Comparison of ENCODE assay signal across 18 cellular contexts in genomic region chr18:13173573-13173972, GRCh38. TPM values are rescaled to one million over a fixed set of nuclear protein-coding genes. Genes with fewer than 3 reads are reported as not detected.
DNase-seq lines count a peak whose midpoint lies in the region; ATAC-seq, FAIRE-seq and TF ChIP-seq lines count a peak whose summit lies in the region.
"Had no signal": no experiment of that assay in that cellular context is flagged by ENCODE, and none has a peak within 500 bp of the region (broad histone marks: within the 10 kb centered on the region; RNA-seq: fewer than 3 reads in every experiment).

No MANE protein-coding gene starts in this region.

- TF ChIP-seq EP300 in K562 (IDR thresholded peaks at IDR 0.05; ENCODE audit: low read length) = no peak

- H3K9ac ChIP-seq in K562 (ENCODE audit: insufficient read depth in 1 of 2, low read depth in 2 of 2, low read length in 2 of 2) = no peak overlapping the region
- H3K9ac ChIP-seq: GM23248 had no signal

- no peak for FAIRE-seq in K562 (lab: Jason Lieb, UNC)
- FAIRE-seq: A549 had no signal

- no peaks in the 10 kb centered on the region for H3F3A ChIP-seq in GM23338 (replicated peaks; ENCODE audit: low read depth)

- no peaks in the 10 kb centered on the region for H3K9me1 ChIP-seq in K562 (ENCODE audit: control insufficient read depth, insufficient read depth, low read length)

- H3K36me3 ChIP-seq in GM23338 (ENCODE audit: insufficient read depth) = no peaks in the 10 kb centered on the region
- no peaks in the 10 kb centered on the region for H3K36me3 ChIP-seq in K562 (ENCODE audit: control insufficient read depth, insufficient read depth, low read length)
- H3K36me3 ChIP-seq: BE2C, HAP-1 had no signal

- DNase-seq in GM23338 (ENCODE audit: low spot score) = no peak
- peak in 1 of 4 experiments; percentile 3 for DNase-seq in K562 (ENCODE audit: extremely low read depth in 1 of 4, low spot score in 3 of 4)
- DNase-seq in naive thymus-derived CD8-positive, alpha-beta T cell = peak in 2 of 10 donors; percentile 10 to 20
- no peak for DNase-seq in SHP77 treated with DMSO at 0.1 percent for 48 hours (lab: John Stamatoyannopoulos, UW)
- DNase-seq: BE2C; CD4-positive, alpha-beta memory T cell; COR-L47; DND-41; GDM1; GM23248; Karpas-422 had no signal

- H3K27me3 ChIP-seq in GM23338 (ENCODE audit: insufficient read depth) (no peaks in the 10 kb centered on the region), K562 (ENCODE audit: control insufficient read depth in 2 of 2, insufficient read depth in 2 of 2, low read length in 2 of 2) (peaks cover 0 to 5% of the 10 kb centered on the region in 2 experiments; a peak in 1 of 5 replicates)
- H3K27me3 ChIP-seq: BE2C had no signal

- H3K4me1 ChIP-seq in GM23338 (ENCODE audit: insufficient read depth) (no peaks in the 10 kb centered on the region), K562 (replicated peaks in 1 of 2; ENCODE audit: control insufficient read depth in 2 of 2, insufficient read depth in 2 of 2, low read length in 2 of 2) (peaks cover 0 to 2% of the 10 kb centered on the region in 2 experiments; a peak in 1 of 5 replicates)
- H3K4me1 ChIP-seq: A549, BE2C, HAP-1 had no signal

- ATAC-seq in GM23338 (no peak), K562 (no peak), HG02852 (IDR thresholded peaks at IDR 0.05; ENCODE audit: unreplicated experiment) (no peak), HG03520 (IDR thresholded peaks at IDR 0.05; ENCODE audit: unreplicated experiment) (no peak)
- peak in 1 of 2 donors; percentile 35 for ATAC-seq in naive thymus-derived CD8-positive, alpha-beta T cell
- ATAC-seq: A549 had no signal

- no peak for TF ChIP-seq POLR2A in K562 (conservative IDR thresholded peaks at IDR 0.05)

- H3K27me3 Mint-ChIP-seq in GM23338 (ENCODE audit: insufficient read depth, low read depth, poor library complexity) = no peaks in the 10 kb centered on the region
- H3K27me3 Mint-ChIP-seq in naive thymus-derived CD8-positive, alpha-beta T cell = peaks cover 0 to 6% (median 0%) of the 10 kb centered on the region in 5 donors

- no TSS peak for BruUV-seq in K562 (replicated peaks; lab: Mats Ljungman, UMichigan)

- TF ChIP-seq RAD21 in K562 (CRISPR knock-in tag; conservative IDR thresholded peaks at IDR 0.05 in 1 of 2, IDR thresholded peaks at IDR 0.05 in 1 of 2) = no peak

- no peaks in the 10 kb centered on the region for H3K36me3 Mint-ChIP-seq in GM23338 (ENCODE audit: low read depth)
- peaks cover 0 to 2% (median 0%) of the 10 kb centered on the region in 3 donors for H3K36me3 Mint-ChIP-seq in naive thymus-derived CD8-positive, alpha-beta T cell
- H3K36me3 Mint-ChIP-seq: CD4-positive, alpha-beta memory T cell had no signal

- H3K79me2 ChIP-seq in GM23338 (replicated peaks; ENCODE audit: insufficient read depth) (no peaks in the 10 kb centered on the region), K562 (ENCODE audit: control insufficient read depth, insufficient read depth, low read length) (no peaks in the 10 kb centered on the region)

- H3K4me2 ChIP-seq in GM23338 (no peak overlapping the region), K562 (ENCODE audit: insufficient read depth, low read length) (no peak overlapping the region)
- H3K4me2 ChIP-seq: A549 had no signal

- no peaks in the 10 kb centered on the region for H4K20me1 ChIP-seq in GM23338 (replicated peaks; ENCODE audit: insufficient read depth)
- no peaks in the 10 kb centered on the region for H4K20me1 ChIP-seq in K562 (replicated peaks; ENCODE audit: control insufficient read depth, insufficient read depth, low read length)

- WGBS in K562 (ENCODE audit: insufficient coverage, low coverage, missing lambda C conversion rate) = 8% methylated on average over 9 of the region's 9 CpGs

- TF ChIP-seq CTCF in GM23338 (conservative IDR thresholded peaks at IDR 0.05; ENCODE audit: low read depth in 2 of 2) (no peak), K562 (IDR thresholded peaks at IDR 0.05 in 2 of 3, conservative IDR thresholded peaks at IDR 0.05 in 1 of 3; ENCODE audit: insufficient read depth in 2 of 3, low read depth in 1 of 3, low read length in 3 of 3) (no peak)

- H3K9me3 ChIP-seq in K562 (replicated peaks; ENCODE audit: control insufficient read depth, insufficient read depth, low read depth, low read length) = no peaks in the 10 kb centered on the region
- H3K9me3 ChIP-seq: A549, BE2C, HAP-1 had no signal

- H3K4me1 Mint-ChIP-seq in GM23338 = no peaks in the 10 kb centered on the region
- H3K4me1 Mint-ChIP-seq in naive thymus-derived CD8-positive, alpha-beta T cell = peaks cover 2 to 9% (median 6%) of the 10 kb centered on the region in 4 donors

- intact Hi-C loops in K562 (cut with micrococcal nuclease) = no loop called here

- peak overlapping the region; percentile 85 for H2AFZ ChIP-seq in GM23338
- H2AFZ ChIP-seq in K562 (ENCODE audit: low read depth, low read length) = 0 out of 2 replicates have a peak overlapping the region, but pooled peaks have one; percentile 55
- H2AFZ ChIP-seq: GM23248 had no signal

- CTCF ChIA-PET in K562 (lab: Yijun Ruan, JAX; ENCODE audit: low intra/inter-chr PET ratio) = no interaction called here

- in situ Hi-C loops in K562 (cut with MboI) = no loop called here

- H3K9me2 ChIP-seq in GM23338 (ENCODE audit: insufficient read depth) = no peaks in the 10 kb centered on the region

- H3K27ac Mint-ChIP-seq in GM23338 = no peak overlapping the region
- H3K27ac Mint-ChIP-seq in naive thymus-derived CD8-positive, alpha-beta T cell = peak overlapping the region in 8 of 10 donors; percentile 35 to 88 (median 64)
- H3K27ac Mint-ChIP-seq: CD4-positive, alpha-beta memory T cell; IgD-negative memory B cell had no signal

- H3K27ac ChIP-seq in GM23338 (ENCODE audit: low read depth) (no peak overlapping the region), K562 (ENCODE audit: extremely low read depth, low read depth, low read length) (no peak overlapping the region)
- H3K27ac ChIP-seq: A549, C4-2B, GM23248 had no signal

- H3K4me3 ChIP-seq in GM23338 (no peak overlapping the region), K562 (no peak overlapping the region)
- H3K4me3 ChIP-seq: A549, GM23248, HAP-1 had no signal

- POLR2A ChIA-PET in K562 (lab: Yijun Ruan, JAX) = interaction anchor here (0.5 to 1.4 kb wide), 2 partner anchors 12 to 24 kb away, joined by 3 read pairs; no protein-coding TSS in a partner anchor
- POLR2A ChIA-PET in naive thymus-derived CD8-positive, alpha-beta T cell (lab: Charles Lee) = no interaction called here

- H3K4me3 Mint-ChIP-seq in GM23338 = no peak overlapping the region
- H3K4me3 Mint-ChIP-seq in naive thymus-derived CD8-positive, alpha-beta T cell = peak overlapping the region in 5 of 10 donors; percentile 24 to 66 (median 45)
- H3K4me3 Mint-ChIP-seq: CD4-positive, alpha-beta memory T cell; IgD-negative memory B cell had no signal

- H3K9me3 Mint-ChIP-seq in GM23338 = no peaks in the 10 kb centered on the region; the same call in 2 of the 3 replicates
- peaks cover 0 to 14% (median 0%) of the 10 kb centered on the region in 9 donors for H3K9me3 Mint-ChIP-seq in naive thymus-derived CD8-positive, alpha-beta T cell
- H3K9me3 Mint-ChIP-seq: CD4-positive, alpha-beta memory T cell had no signal

TF ChIP-seq in GM23338, 12 proteins besides CTCF, POLR2A, EP300 and RAD21 (continues in another document):
- TF ChIP-seq ZNF331 (CRISPR knock-in tag; IDR thresholded peaks at IDR 0.05; ENCODE audit: low read depth) = no peak
- no peak for TF ChIP-seq EZH2 (IDR thresholded peaks at IDR 0.05; ENCODE audit: low read depth, unreplicated experiment)
- no peak for TF ChIP-seq STAT1 (IDR thresholded peaks at IDR 0.05; ENCODE audit: unreplicated experiment)

TF ChIP-seq in K562, 482 proteins besides CTCF, POLR2A, EP300 and RAD21 (continues in another document):
- TF ChIP-seq HEY1 (CRISPR knock-in tag; IDR thresholded peaks at IDR 0.05; ENCODE audit: borderline replicate concordance) (no peak), MLX (CRISPR knock-in tag; conservative IDR thresholded peaks at IDR 0.05) (no peak)

RNA-seq across cellular contexts. Expression of gene LDLRAD4, which starts 45.0 kb away (rescaled TPM):
- 1.0 and 1.9 TPM in 2 replicates for total RNA-seq in GM23338 (2014; rRNA removed; shearing (Covaris generic))
- polyA plus RNA-seq in GM23338 (2016; fragmentation: Nextera tagmentation; extraction: Ambion mirVana) (0.17 and 0.73 TPM in 2 replicates), K562 (2011; rRNA removed) (not detected in 2 replicates), K562 (2014; fragmentation: Illumina TruSeq; extraction: Trizol) (not detected in 2 replicates), K562 (2014; fragmentation: Nextera tagmentation; extraction: Ambion mirVana) (under 1 TPM in 1 of 2 experiments, not detected in 1; 0.01 TPM), K562 (2014; rRNA removed) (not detected in 2 replicates)
- not detected in 2 replicates for total RNA-seq in K562 (2011; cell fraction: chromatin; rRNA removed; ENCODE audit: low replicate concordance)
- total RNA-seq in K562 (2011; cell fraction: nucleolus; rRNA removed) = not detected in 2 replicates
- not detected in 2 replicates for total RNA-seq in K562 (2011; cell fraction: nucleoplasm; rRNA removed)
- total RNA-seq in K562 (2014; rRNA removed) (not detected in 2 replicates), K562 (2014; rRNA removed; fragmentation: Illumina TruSeq; extraction: Trizol) (not detected in 2 replicates), K562 (2015; rRNA removed; fragmentation: Illumina TruSeq; extraction: Trizol) (not detected in 2 replicates), K562 (2021) (0.25 TPM in 1 of 2 replicates, not detected in the other)
- polyA plus RNA-seq in K562 (2011; cell fraction: cytosol; rRNA removed) = not detected in 2 replicates
- not detected in 2 replicates for polyA plus RNA-seq in K562 (2011; cell fraction: nucleus; rRNA removed)
- polyA plus RNA-seq in K562 (2012) = 0.07 and 0.96 TPM in 2 replicates
- polyA minus RNA-seq in K562 (2011; rRNA and poly(A)+ RNA removed) = not detected in 2 replicates
- not detected in 2 replicates for polyA minus RNA-seq in K562 (2011; cell fraction: cytosol; rRNA and poly(A)+ RNA removed)
- polyA minus RNA-seq in K562 (2011; cell fraction: nucleus; rRNA and poly(A)+ RNA removed) = not detected in 2 replicates
- total RNA-seq in naive thymus-derived CD8-positive, alpha-beta T cell = 10 to 100 TPM; 52.9 to 56.8 TPM
- polyA plus RNA-seq in naive thymus-derived CD8-positive, alpha-beta T cell = 10 to 100 TPM; 11.4 to 17.6 (median 11.4) TPM
- total RNA-seq: GM23248 had no signal
- polyA plus RNA-seq: AG04450, GM23248 had no signal

Comparison
In these comparisons a context has a peak if more than half of its experiments do, and no peak if none do; other contexts are left out.
1. RNA of gene LDLRAD4, which starts 45.0 kb away (total RNA-seq): 52.9 to 56.8 TPM in naive thymus-derived CD8-positive, alpha-beta T cell; 1.0 to 1.9 TPM in GM23338 and 0.25 TPM in K562; every median in the first group is over 10 times any median in the second.